Comparison of ENCODE assay signal across 27 cellular contexts in genomic region chr6:56751604-56752003, GRCh38.
A peak's percentile ranks its signal among the peaks of the same experiment; 100 is the strongest.
DNase-seq lines count a peak whose midpoint lies in the region; ATAC-seq, FAIRE-seq and TF ChIP-seq lines count a peak whose summit lies in the region.
"Had no signal": no experiment of that assay in that cellular context is flagged by ENCODE, and none has a peak within 500 bp of the region (broad histone marks: within the 10 kb centered on the region; RNA-seq: fewer than 3 reads in every experiment).

No MANE protein-coding gene starts in this region.

- H2BK15ac ChIP-seq in H1 (ENCODE audit: low read length): no peak overlapping the region

- no peak for TF ChIP-seq POLR2A in H1 (IDR thresholded peaks at IDR 0.05; ENCODE audit: control extremely low read depth in 1 of 2, low read depth in 2 of 2, low read length in 2 of 2)
- TF ChIP-seq POLR2A in spleen (IDR thresholded peaks at IDR 0.05): no peak

- no peak overlapping the region for H3K14ac ChIP-seq in H1 (ENCODE audit: insufficient read length)

- H3K79me1 ChIP-seq in H1 (ENCODE audit: low read depth, low read length): no peaks in the 10 kb centered on the region

- H3K27ac Mint-ChIP-seq in GM23338: peak overlapping the region; percentile 87
- H3K27ac Mint-ChIP-seq: activated naive CD8-positive, alpha-beta T cell treated with anti-CD3 and anti-CD28 coated beads, Interleukin-2, amount 50 U/mL, for 24 hours; activated T-cell treated with anti-CD3 and anti-CD28 coated beads, Interleukin-2, amount 50 U/mL, for 24 hours; naive B cell had no signal

- no peaks in the 10 kb centered on the region for H3F3A ChIP-seq in GM23338 (replicated peaks; ENCODE audit: low read depth)

- no peak overlapping the region for H3K56ac ChIP-seq in H1 (replicated peaks; ENCODE audit: insufficient read length, low read depth, low read length)

- no peak overlapping the region for H3K4ac ChIP-seq in H1 (replicated peaks; ENCODE audit: insufficient read length, low read depth, low read length)

- POLR2A ChIA-PET in H1 (lab: Charles Lee; ENCODE audit: partially characterized antibody): interaction anchor here (0.6 to 1.0 kb wide), 5 partner anchors 9 to 131 kb away, joined by 3 to 4 read pairs (median 3); no protein-coding TSS in a partner anchor

- no peak overlapping the region for H2BK12ac ChIP-seq in H1 (ENCODE audit: low read depth, low read length)

- no peak for FAIRE-seq in H1 (lab: Jason Lieb, UNC)
- FAIRE-seq: HepG2 had no signal

- H4K5ac ChIP-seq in H1 (ENCODE audit: insufficient read length, low read depth, low read length): no peak overlapping the region

- peaks cover 75% of the 10 kb centered on the region for H3K4me1 Mint-ChIP-seq in GM23338
- H3K4me1 Mint-ChIP-seq: naive B cell had no signal

- no peak for TF ChIP-seq EP300 in H1 (IDR thresholded peaks at IDR 0.05; ENCODE audit: borderline replicate concordance in 1 of 2, low read depth in 2 of 2, low read length in 2 of 2)

- no peak overlapping the region for H3K23ac ChIP-seq in H1 (ENCODE audit: insufficient read length)

- H3K36me3 ChIP-seq in GM23338 (ENCODE audit: insufficient read depth) (no peaks in the 10 kb centered on the region), H1 (ENCODE audit: control insufficient read depth in 2 of 4, insufficient read depth in 4 of 4, low read length in 3 of 4) (no peaks in the 10 kb centered on the region), osteoblast (ENCODE audit: insufficient read depth, low read length) (no peaks in the 10 kb centered on the region), colonic mucosa (no peaks in the 10 kb centered on the region), spleen (no peaks in the 10 kb centered on the region)
- H3K36me3 ChIP-seq: BLaER1 treated with 17β-estradiol and CSF1 and Interleukin-3, amounts not matched to agents 10 nM and 100 nM; HAP-1; tibial artery had no signal

- H3K4me3 Mint-ChIP-seq in GM23338: no peak overlapping the region; the same call in 2 of the 3 replicates
- H3K4me3 Mint-ChIP-seq: activated naive CD8-positive, alpha-beta T cell treated with anti-CD3 and anti-CD28 coated beads, Interleukin-2, amount 50 U/mL, for 24 hours; activated T-cell treated with anti-CD3 and anti-CD28 coated beads, Interleukin-2, amount 50 U/mL, for 24 hours; naive B cell had no signal

- H3K27me3 ChIP-seq in GM23338 (ENCODE audit: insufficient read depth) (no peaks in the 10 kb centered on the region), H1 (replicated peaks in 1 of 4; ENCODE audit: control insufficient read depth in 3 of 4, extremely low read depth in 1 of 4, insufficient read depth in 3 of 4, low read length in 3 of 4) (no peaks in the 10 kb centered on the region), osteoblast (ENCODE audit: insufficient read depth, low read length) (no peaks in the 10 kb centered on the region), colonic mucosa (no peaks in the 10 kb centered on the region), spleen (replicated peaks in 1 of 7) (no peaks in the 10 kb centered on the region)
- H3K27me3 ChIP-seq: BLaER1 treated with 17β-estradiol and CSF1 and Interleukin-3, amounts not matched to agents 10 nM and 100 nM; tibial artery had no signal

- H2AFZ ChIP-seq in GM23338 (no peak overlapping the region), H1 (ENCODE audit: low read length) (no peak overlapping the region), osteoblast (ENCODE audit: low read length) (no peak overlapping the region)

- H3K18ac ChIP-seq in H1 (ENCODE audit: extremely low read depth, low read length): no peak overlapping the region

- H2BK5ac ChIP-seq in H1 (ENCODE audit: low read depth, low read length): no peak overlapping the region

- no peak overlapping the region; the same call in 1 of the 2 replicates for H3K4me2 ChIP-seq in GM23338
- peak overlapping the region in 1 of 2 experiments; percentile 7; a peak in 1 of 4 replicates for H3K4me2 ChIP-seq in H1 (ENCODE audit: insufficient read depth in 1 of 2, low read depth in 2 of 2, low read length in 2 of 2)
- H3K4me2 ChIP-seq in osteoblast (ENCODE audit: insufficient read depth, low read length): no peak overlapping the region
- H3K4me2 ChIP-seq: BLaER1 treated with 17β-estradiol and CSF1 and Interleukin-3, amounts not matched to agents 10 nM and 100 nM had no signal

- DNase-seq in GM23338 (ENCODE audit: low spot score) (peak; percentile 37), M059J (ENCODE audit: low read depth) (peak; percentile 56), H1 (ENCODE audit: low read depth in 1 of 2, low spot score in 2 of 2) (no peak), osteoblast (ENCODE audit: insufficient read length, low spot score, missing footprints) (no peak), colonic mucosa (no peak), spleen (no peak)
- no peak for DNase-seq in stimulated activated CD4-positive, alpha-beta T cell treated with anti-CD3 and anti-CD28 coated beads, Interleukin-1b, Interleukin-23, amount 100 ng/mL, for 48 hours
- DNase-seq: activated CD4-positive, alpha-beta T cell treated with anti-CD3 and anti-CD28 coated beads for 48 hours; activated gamma-delta T cell treated with Interleukin-2 at 50 U/mL for 16 hours; activated naive CD8-positive, alpha-beta T cell treated with anti-CD3 and anti-CD28 coated beads, Interleukin-2, amount 50 U/mL, for 24 hours; activated T-cell treated with anti-CD3 and anti-CD28 coated beads, Interleukin-2, amount 50 U/mL, for 24 hours; COR-L47; Kasumi-1; left cardiac atrium; naive B cell; NCI-H1694 treated with DMSO at 0.1 percent for 48 hours; NCI-H2171 treated with DMSO at 0.1 percent for 48 hours; NK-92 treated with Interleukin-12 subunit alpha and Interleukin-12 subunit beta, amount 100 ng/mL, for 24 hours; SHP77 treated with DMSO at 0.1 percent for 48 hours; stimulated activated CD4-positive, alpha-beta T cell treated with anti-CD3 and anti-CD28 coated beads, Interleukin-2, amount 100 ng/mL, for 24 hours; tibial artery had no signal

- peaks cover 6% of the 10 kb centered on the region for H3K27me3 Mint-ChIP-seq in GM23338 (ENCODE audit: insufficient read depth, low read depth, poor library complexity)
- H3K27me3 Mint-ChIP-seq: naive B cell had no signal

- H3K9me2 ChIP-seq in GM23338 (ENCODE audit: insufficient read depth): no peaks in the 10 kb centered on the region

- 70% methylated on average over 1 of the region's 1 CpG; no CpG with 5 or more reads in 1 of the 2 experiments for WGBS in H1 (ENCODE audit: extremely low coverage in 1 of 2, insufficient coverage in 1 of 2, insufficient read length in 1 of 2, insufficient replicate concordance in 2 of 2, low coverage in 1 of 2, low lambda C conversion rate in 2 of 2, missing lambda C conversion rate in 1 of 2), 2 experiments
- WGBS in spleen, 5 donors: 71 to 93% (median 79%) methylated on average over 1 of the region's 1 CpG

- H4K8ac ChIP-seq in H1 (ENCODE audit: extremely low read depth, insufficient read depth, low read length): no peak overlapping the region

- H3K4me1 ChIP-seq in GM23338 (ENCODE audit: insufficient read depth) (peaks cover 79% of the 10 kb centered on the region), H1 (replicated peaks in 1 of 4; ENCODE audit: control insufficient read depth in 3 of 4, insufficient read depth in 4 of 4, low read length in 3 of 4) (peaks cover 3 to 20% (median 14%) of the 10 kb centered on the region in 4 experiments), osteoblast (ENCODE audit: insufficient read depth, low read length) (peaks cover 56% of the 10 kb centered on the region), colonic mucosa (no peaks in the 10 kb centered on the region), spleen (peaks cover 0 to 7% (median 3%) of the 10 kb centered on the region in 6 donors)

- H3K9me3 ChIP-seq in H1 (ENCODE audit: insufficient read depth in 2 of 2, low read depth in 1 of 2, low read length in 1 of 2): no peaks in the 10 kb centered on the region
- H3K9me3 ChIP-seq in osteoblast (ENCODE audit: low read depth, low read length): no peaks in the 10 kb centered on the region
- no peaks in the 10 kb centered on the region for H3K9me3 ChIP-seq in colonic mucosa
- H3K9me3 ChIP-seq in spleen: no peaks in the 10 kb centered on the region
- H3K9me3 ChIP-seq: BLaER1 treated with 17β-estradiol and CSF1 and Interleukin-3, amounts not matched to agents 10 nM and 100 nM; HAP-1; tibial artery had no signal

- no peaks in the 10 kb centered on the region for H3K23me2 ChIP-seq in H1 (ENCODE audit: low read depth, low read length)

- intact Hi-C loops in colonic mucosa (cut with DNase I) (no loop called here), spleen (cut with DNase I; ENCODE audit: low total_unique reads) (no loop called here)

- no peak for TF ChIP-seq CTCF in GM23338 (conservative IDR thresholded peaks at IDR 0.05; ENCODE audit: low read depth in 2 of 2)
- TF ChIP-seq CTCF in H1 (IDR thresholded peaks at IDR 0.05; ENCODE audit: control extremely low read depth in 1 of 3, insufficient read depth in 1 of 3, low read depth in 1 of 3, low read length in 3 of 3): no peak
- TF ChIP-seq CTCF in osteoblast (IDR thresholded peaks at IDR 0.05; ENCODE audit: extremely low read depth, low read depth, low read length): no peak
- TF ChIP-seq CTCF in colonic mucosa (IDR thresholded peaks at IDR 0.05): no peak
- no peak for TF ChIP-seq CTCF in spleen (IDR thresholded peaks at IDR 0.05 in 8 of 11, conservative IDR thresholded peaks at IDR 0.05 in 3 of 11)

- ATAC-seq in GM23338 (peak; percentile 34), HG02571 (IDR thresholded peaks at IDR 0.05; ENCODE audit: unreplicated experiment) (no peak)
- ATAC-seq: activated naive CD8-positive, alpha-beta T cell treated with anti-CD3 and anti-CD28 coated beads, Interleukin-2, amount 50 U/mL, for 24 hours; HepG2 had no signal

- no peak overlapping the region for H3K4me3 ChIP-seq in GM23338
- no peak overlapping the region; a peak in 1 of 8 replicates for H3K4me3 ChIP-seq in H1 (ENCODE audit: extremely low read depth in 1 of 4, insufficient read depth in 2 of 4, low read depth in 3 of 4, low read length in 4 of 4)
- no peak overlapping the region for H3K4me3 ChIP-seq in osteoblast (ENCODE audit: insufficient read depth, low read length)
- H3K4me3 ChIP-seq in colonic mucosa: no peak overlapping the region
- H3K4me3 ChIP-seq in spleen: no peak overlapping the region
- H3K4me3 ChIP-seq: BLaER1 treated with 17β-estradiol and CSF1 and Interleukin-3, amounts not matched to agents 10 nM and 100 nM; HAP-1; skin epidermis; tibial artery had no signal

- H3K79me2 ChIP-seq in GM23338 (replicated peaks; ENCODE audit: insufficient read depth) (peaks cover 93% of the 10 kb centered on the region), H1 (ENCODE audit: control insufficient read depth in 1 of 2, insufficient read depth in 2 of 2, low read length in 2 of 2) (peaks cover 3 to 92% of the 10 kb centered on the region in 2 experiments; a peak in 3 of 4 replicates), osteoblast (ENCODE audit: insufficient read depth, low read length) (peaks cover 98% of the 10 kb centered on the region)

- H2BK120ac ChIP-seq in H1 (replicated peaks; ENCODE audit: low read depth, low read length): no peak overlapping the region

- H4K20me1 ChIP-seq in GM23338 (replicated peaks; ENCODE audit: insufficient read depth): no peaks in the 10 kb centered on the region
- peaks cover 0 to 3% of the 10 kb centered on the region in 2 experiments for H4K20me1 ChIP-seq in H1 (replicated peaks in 1 of 2; ENCODE audit: control insufficient read depth in 1 of 2, insufficient read depth in 2 of 2, low read length in 2 of 2)
- peaks cover 4% of the 10 kb centered on the region for H4K20me1 ChIP-seq in osteoblast (ENCODE audit: insufficient read depth, low read length)

- no peak overlapping the region for H4K91ac ChIP-seq in H1 (replicated peaks; ENCODE audit: insufficient read length, low read length)

- CTCF ChIA-PET in H1 (lab: Charles Lee; ENCODE audit: partially characterized antibody): interaction anchor here (0.6 to 3.0 kb wide), 4 partner anchors 22 to 72 kb away, joined by 3 to 16 read pairs (median 4); no protein-coding TSS in a partner anchor

- no peak overlapping the region for H3K9ac ChIP-seq in H1 (replicated peaks in 1 of 4; ENCODE audit: extremely low read depth in 1 of 4, low read depth in 3 of 4, low read length in 3 of 4)
- H3K9ac ChIP-seq in colonic mucosa (ENCODE audit: low read depth in 2 of 2, low read length in 2 of 2): no peak overlapping the region
- H3K9ac ChIP-seq: BLaER1 treated with 17β-estradiol and CSF1 and Interleukin-3, amounts not matched to agents 10 nM and 100 nM had no signal

- no peak for TF ChIP-seq RAD21 in H1 (IDR thresholded peaks at IDR 0.05 in 1 of 2, conservative IDR thresholded peaks at IDR 0.05 in 1 of 2; ENCODE audit: low read depth in 2 of 2, low read length in 2 of 2)

- H3K36me3 Mint-ChIP-seq in GM23338 (ENCODE audit: low read depth): no peaks in the 10 kb centered on the region
- H3K36me3 Mint-ChIP-seq: naive B cell had no signal

- peak overlapping the region; percentile 75 for H3K27ac ChIP-seq in GM23338 (ENCODE audit: low read depth)
- no peak overlapping the region for H3K27ac ChIP-seq in H1 (ENCODE audit: low read depth, low read length)
- H3K27ac ChIP-seq in osteoblast (ENCODE audit: low read depth, low read length): peak overlapping the region; percentile 44
- H3K27ac ChIP-seq in colonic mucosa: no peak overlapping the region
- H3K27ac ChIP-seq in spleen: no peak overlapping the region
- H3K27ac ChIP-seq: BLaER1 treated with 17β-estradiol and CSF1 and Interleukin-3, amounts not matched to agents 10 nM and 100 nM; epithelial cell of prostate; skin epidermis; tibial artery had no signal

- H2AK5ac ChIP-seq in H1 (ENCODE audit: low read depth, low read length): no peak overlapping the region

- H2BK20ac ChIP-seq in H1 (ENCODE audit: low read length): no peak overlapping the region

- H3K9me3 Mint-ChIP-seq in GM23338: no peaks in the 10 kb centered on the region
- H3K9me3 Mint-ChIP-seq: activated naive CD8-positive, alpha-beta T cell treated with anti-CD3 and anti-CD28 coated beads, Interleukin-2, amount 50 U/mL, for 24 hours; activated T-cell treated with anti-CD3 and anti-CD28 coated beads, Interleukin-2, amount 50 U/mL, for 24 hours; naive B cell had no signal

Comparison
In these comparisons a context has a peak if more than half of its experiments do, and no peak if none do; other contexts are left out.
1. DNase-seq: peak in GM23338 (single experiment) and M059J (single experiment); none in H1 (0 of 2), osteoblast (single experiment), stimulated activated CD4-positive, alpha-beta T cell treated with anti-CD3 and anti-CD28 coated beads, Interleukin-1b, Interleukin-23, amount 100 ng/mL, for 48 hours (single experiment), colonic mucosa (single experiment) and spleen (single experiment).
2. H3K27ac ChIP-seq: peak in GM23338 (single experiment) and osteoblast (single experiment); none in H1 (single experiment), colonic mucosa (single experiment) and spleen (0 of 8).